Comparison of ENCODE assay signal across 8 cellular contexts in genomic region chrX:119272882-119273806, GRCh38. TPM values are rescaled to one million over a fixed set of nuclear protein-coding genes. Genes with fewer than 3 reads are reported as not detected.
DNase-seq lines count a peak whose midpoint lies in the region; ATAC-seq and TF ChIP-seq lines count a peak whose summit lies in the region.

No MANE protein-coding gene starts in this region.

- ATAC-seq in GM21619 (IDR thresholded peaks at IDR 0.05; ENCODE audit: unreplicated experiment) (peak; percentile 72), omental fat pad (ENCODE audit: low FRiP score) (peak; percentile 75), GM21529 (IDR thresholded peaks at IDR 0.05; ENCODE audit: unreplicated experiment) (no peak)

- no peak for TF ChIP-seq POLR2A in erythroblast (IDR thresholded peaks at IDR 0.05; ENCODE audit: low read length)

- no peak for TF ChIP-seq CTCF in omental fat pad (IDR thresholded peaks at IDR 0.05)

- DNase-seq in activated CD8-positive, alpha-beta memory T cell treated with anti-CD3 and anti-CD28 coated beads, Interleukin-2, amount 50 U/mL, for 48 hours = peak; percentile 63
- DNase-seq in erythroblast (lab: John Stamatoyannopoulos, UW) (peak; percentile 85 to 87), omental fat pad (ENCODE audit: low spot score) (no peak), Kasumi-1 (lab: John Stamatoyannopoulos, UW) (no peak), NCI-H1694 treated with DMSO at 0.1 percent for 48 hours (lab: John Stamatoyannopoulos, UW) (no peak), COR-L47 (lab: John Stamatoyannopoulos, UW) (no peak)

RNA-seq across cellular contexts. Expression of gene PGRMC1, which starts 37.1 kb away (rescaled TPM):
- 100 to 1,000 TPM; 130 to 296 (median 178) TPM for total RNA-seq in omental fat pad

Comparison
In these comparisons a context has a peak if more than half of its experiments do, and no peak if none do; other contexts are left out.
1. DNase-seq: peak in activated CD8-positive, alpha-beta memory T cell treated with anti-CD3 and anti-CD28 coated beads, Interleukin-2, amount 50 U/mL, for 48 hours (single experiment) and erythroblast (2 of 2); none in omental fat pad (single experiment), Kasumi-1 (0 of 2), NCI-H1694 treated with DMSO at 0.1 percent for 48 hours (single experiment) and COR-L47 (single experiment).